ENCODE assay signal across 8 cellular contexts in genomic region chr6:112252571-112253504, GRCh38. TPM values are rescaled to one million over a fixed set of nuclear protein-coding genes. Genes with fewer than 3 reads are reported as not detected.
A peak's percentile ranks its signal among the peaks of the same experiment; 100 is the strongest.
DNase-seq lines count a peak whose midpoint lies in the region; ATAC-seq and TF ChIP-seq lines count a peak whose summit lies in the region.

No MANE protein-coding gene starts in this region.

- H3K27ac Mint-ChIP-seq in HFFc6 = peak overlapping the region; percentile 89

- TF ChIP-seq CTCF in AG04449 (IDR thresholded peaks at IDR 0.05; ENCODE audit: insufficient read depth, low read length, missing control alignments) = no peak
- no peak for TF ChIP-seq CTCF in HFFc6 (IDR thresholded peaks at IDR 0.05)

- H3K9me3 Mint-ChIP-seq in HFFc6 = no peaks in the 10 kb centered on the region

- peak overlapping the region; percentile 91 for H3K4me3 Mint-ChIP-seq in HFFc6

- no peak for ATAC-seq in HG02759 (IDR thresholded peaks at IDR 0.05; ENCODE audit: unreplicated experiment)

- H3K36me3 ChIP-seq in endocrine pancreas (ENCODE audit: control insufficient read depth, insufficient read depth, low read length) = no peaks in the 10 kb centered on the region

- CTCF ChIA-PET in AG04449 (lab: Yijun Ruan, JAX) = interaction anchor here (1.0 to 2.1 kb wide), 5 partner anchors 15 to 72 kb away, joined by 3 to 14 read pairs (median 4); no protein-coding TSS in a partner anchor

- H3K9ac ChIP-seq in endocrine pancreas (ENCODE audit: control insufficient read depth, insufficient read depth, low read length) = peak overlapping the region; percentile 38

- DNase-seq in AG04449 (ENCODE audit: low read depth, low spot score) = no peak
- DNase-seq in HFFc6 = no peak
- DNase-seq in myocyte (ENCODE audit: low read depth) = peak; percentile 57
- no peak for DNase-seq in OCI-M1 (lab: John Stamatoyannopoulos, UW)
- no peak for DNase-seq in H4 (ENCODE audit: low spot score)
- DNase-seq in NCI-H2081 treated with DMSO at 0.1 percent for 48 hours (lab: John Stamatoyannopoulos, UW) = no peak

- no peaks in the 10 kb centered on the region for H3K4me1 ChIP-seq in endocrine pancreas (ENCODE audit: control insufficient read depth, insufficient read depth, low read length)

- H3K36me3 Mint-ChIP-seq in HFFc6 (ENCODE audit: low read depth) = peaks cover 30% of the 10 kb centered on the region

- H3K4me3 ChIP-seq in AG04449 (ENCODE audit: low read depth, low read length) (peak overlapping the region; percentile 80), endocrine pancreas (ENCODE audit: control insufficient read depth, insufficient read depth, low read length) (peak overlapping the region; percentile 15)

- no peaks in the 10 kb centered on the region; the same call in none of the 2 replicates for H3K27me3 Mint-ChIP-seq in HFFc6 (ENCODE audit: insufficient read depth)

- POLR2A ChIA-PET in AG04449 (lab: Yijun Ruan, JAX) = no interaction called here

- H3K4me1 Mint-ChIP-seq in HFFc6 (ENCODE audit: low read depth) = peaks cover 61% of the 10 kb centered on the region

- H3K27me3 ChIP-seq in endocrine pancreas (ENCODE audit: control insufficient read depth, insufficient read depth, low read length) = no peaks in the 10 kb centered on the region

- no peaks in the 10 kb centered on the region for H3K9me3 ChIP-seq in endocrine pancreas (ENCODE audit: control insufficient read depth, low read length)

RNA-seq across cellular contexts. Expression of gene LAMA4, which starts 1.5 kb away (rescaled TPM):
- total RNA-seq in HFFc6 (2021; fragmentation: NEBNext Ultra II Directional; extraction: Animal tissue kit (Norgen Biotek cat#: 25700)) = 100 to 1,000 TPM in 2 of 6 experiments, 10 to 100 TPM in 4; 80.6 to 130 (median 89.8) TPM
- 65.7 and 66.2 TPM in 2 replicates for total RNA-seq in myocyte
- polyA plus RNA-seq in myocyte (2012) = 2.5 TPM
- total RNA-seq in H4 (2014; rRNA removed; shearing (Covaris generic)) = 16.4 and 18.4 TPM in 2 replicates
